Comparison of ENCODE assay signal across 23 cellular contexts in genomic region chr9:124163988-124164350, GRCh38.
DNase-seq lines count a peak whose midpoint lies in the region; ATAC-seq lines count a peak whose summit lies in the region.
"Had no signal": no experiment of that assay in that cellular context is flagged by ENCODE, and none has a peak within 500 bp of the region (broad histone marks: within the 10 kb centered on the region; RNA-seq: fewer than 3 reads in every experiment).

No MANE protein-coding gene starts in this region.

- H3K27me3 Mint-ChIP-seq in activated CD4-positive, alpha-beta T cell treated with anti-CD3 and anti-CD28 coated beads, Interleukin-2, amount 10 ng/mL, durations not matched to agents 24 days and 14 days: peaks cover 38% of the 10 kb centered on the region

- H3K4me3 Mint-ChIP-seq in activated CD4-positive, alpha-beta T cell treated with anti-CD3 and anti-CD28 coated beads, Interleukin-2, amount 10 ng/mL, durations not matched to agents 24 days and 14 days: no peak overlapping the region
- H3K4me3 Mint-ChIP-seq: CD14-positive monocyte; CD8-positive, alpha-beta memory T cell had no signal

- H3K4me1 Mint-ChIP-seq in activated CD4-positive, alpha-beta T cell treated with anti-CD3 and anti-CD28 coated beads, Interleukin-2, amount 10 ng/mL, durations not matched to agents 24 days and 14 days: no peaks in the 10 kb centered on the region
- H3K4me1 Mint-ChIP-seq: CD8-positive, alpha-beta memory T cell had no signal

- intact Hi-C loops in activated CD4-positive, alpha-beta T cell treated with anti-CD3 and anti-CD28 coated beads, Interleukin-2, amount 10 ng/mL, durations not matched to agents 24 days and 14 days (cut with micrococcal nuclease): no loop called here

- peaks cover 4% of the 10 kb centered on the region for H3K9me3 Mint-ChIP-seq in activated CD4-positive, alpha-beta T cell treated with anti-CD3 and anti-CD28 coated beads, Interleukin-2, amount 10 ng/mL, durations not matched to agents 24 days and 14 days

- ATAC-seq in GM18858 (IDR thresholded peaks at IDR 0.05; ENCODE audit: unreplicated experiment): no peak

- H3K27ac Mint-ChIP-seq in activated CD4-positive, alpha-beta T cell treated with anti-CD3 and anti-CD28 coated beads, Interleukin-2, amount 10 ng/mL, durations not matched to agents 24 days and 14 days: no peak overlapping the region
- H3K27ac Mint-ChIP-seq: CD14-positive monocyte had no signal

- peak; percentile 8 for DNase-seq in activated CD4-positive, alpha-beta T cell treated with anti-CD3 and anti-CD28 coated beads, Interleukin-2, amount 10 ng/mL, durations not matched to agents 24 days and 14 days
- no peak for DNase-seq in activated CD4-positive, alpha-beta T cell treated with anti-CD3 and anti-CD28 coated beads for 48 hours
- DNase-seq in NCI-H446 (lab: John Stamatoyannopoulos, UW) (peak; percentile 25 to 75), inferior parietal cortex (ENCODE audit: extremely low spot score) (peak; percentile 15), superior temporal gyrus (ENCODE audit: extremely low spot score) (peak; percentile 22), NCI-H2081 treated with DMSO at 0.1 percent for 48 hours (lab: John Stamatoyannopoulos, UW) (no peak)
- DNase-seq: BE2C; CD8-positive, alpha-beta memory T cell; DMS79 treated with DMSO at 0.1 percent for 48 hours; GF-D8; GM23248; H7; NCI-H1092; NCI-H1417 treated with DMSO at 0.1 percent for 48 hours; NCI-H1694 treated with DMSO at 0.1 percent for 48 hours; NCI-H2081; NCI-H2171; NCI-H226; NCI-H524; NCI-H748 treated with DMSO at 0.1 percent for 48 hours; SJCRH30 had no signal

- H3K36me3 Mint-ChIP-seq in activated CD4-positive, alpha-beta T cell treated with anti-CD3 and anti-CD28 coated beads, Interleukin-2, amount 10 ng/mL, durations not matched to agents 24 days and 14 days (ENCODE audit: low read depth): peaks cover 2% of the 10 kb centered on the region
- H3K36me3 Mint-ChIP-seq: CD14-positive monocyte had no signal

Comparison
In these comparisons a context has a peak if more than half of its experiments do, and no peak if none do; other contexts are left out.
1. DNase-seq: peak in activated CD4-positive, alpha-beta T cell treated with anti-CD3 and anti-CD28 coated beads, Interleukin-2, amount 10 ng/mL, durations not matched to agents 24 days and 14 days (single experiment), NCI-H446 (2 of 2), inferior parietal cortex (single experiment) and superior temporal gyrus (single experiment); none in activated CD4-positive, alpha-beta T cell treated with anti-CD3 and anti-CD28 coated beads for 48 hours (single experiment) and NCI-H2081 treated with DMSO at 0.1 percent for 48 hours (single experiment).